Comparison of ENCODE assay signal across 9 cellular contexts in the genomic region with DNA sequence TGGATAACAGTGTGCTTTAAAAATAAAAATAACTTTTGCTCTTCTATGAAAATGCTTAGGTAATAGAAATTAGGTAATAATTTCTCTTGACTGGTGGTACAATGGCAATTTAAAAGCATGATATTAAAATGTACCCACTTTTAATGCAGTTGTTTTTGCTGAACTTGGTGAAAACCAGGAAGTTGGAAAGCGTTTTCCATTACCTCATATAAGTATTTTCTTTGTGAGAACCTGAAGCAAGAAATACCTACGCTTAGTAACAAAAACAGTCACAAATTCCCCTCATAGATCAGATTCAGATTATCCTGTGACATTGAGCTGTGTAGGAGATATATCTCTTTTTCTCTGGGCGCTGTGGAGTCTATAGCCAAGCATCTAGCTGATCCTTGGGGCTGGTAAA.
"Had no signal": no experiment of that assay in that cellular context is flagged by ENCODE, and none has a peak within 500 bp of the region (broad histone marks: within the 10 kb centered on the region; RNA-seq: fewer than 3 reads in every experiment).

No MANE protein-coding gene starts in this region.

- ATAC-seq: GM23338, HCT116, K562 had no signal

- DNase-seq: H7, HFFc6, IMR-90, KG1 had no signal

- H3K4me1 ChIP-seq: HAP-1 had no signal

- FAIRE-seq: HTR-8/SVneo, K562 had no signal

- H3K4me1 Mint-ChIP-seq: GM23338 had no signal

- H3K4me2 ChIP-seq: GM23338 had no signal

- H3K27ac Mint-ChIP-seq: GM23338, HFFc6 had no signal

- H3K4me3 Mint-ChIP-seq: GM23338, HFFc6 had no signal

- H2AFZ ChIP-seq: GM23338 had no signal

- H3K9me3 Mint-ChIP-seq: GM23338 had no signal

- H3K36me3 ChIP-seq: HAP-1 had no signal

- H3K4me3 ChIP-seq: GM23338, HAP-1, K562 had no signal
